21 cellular contexts compared by ENCODE assay signal in the genomic region with DNA sequence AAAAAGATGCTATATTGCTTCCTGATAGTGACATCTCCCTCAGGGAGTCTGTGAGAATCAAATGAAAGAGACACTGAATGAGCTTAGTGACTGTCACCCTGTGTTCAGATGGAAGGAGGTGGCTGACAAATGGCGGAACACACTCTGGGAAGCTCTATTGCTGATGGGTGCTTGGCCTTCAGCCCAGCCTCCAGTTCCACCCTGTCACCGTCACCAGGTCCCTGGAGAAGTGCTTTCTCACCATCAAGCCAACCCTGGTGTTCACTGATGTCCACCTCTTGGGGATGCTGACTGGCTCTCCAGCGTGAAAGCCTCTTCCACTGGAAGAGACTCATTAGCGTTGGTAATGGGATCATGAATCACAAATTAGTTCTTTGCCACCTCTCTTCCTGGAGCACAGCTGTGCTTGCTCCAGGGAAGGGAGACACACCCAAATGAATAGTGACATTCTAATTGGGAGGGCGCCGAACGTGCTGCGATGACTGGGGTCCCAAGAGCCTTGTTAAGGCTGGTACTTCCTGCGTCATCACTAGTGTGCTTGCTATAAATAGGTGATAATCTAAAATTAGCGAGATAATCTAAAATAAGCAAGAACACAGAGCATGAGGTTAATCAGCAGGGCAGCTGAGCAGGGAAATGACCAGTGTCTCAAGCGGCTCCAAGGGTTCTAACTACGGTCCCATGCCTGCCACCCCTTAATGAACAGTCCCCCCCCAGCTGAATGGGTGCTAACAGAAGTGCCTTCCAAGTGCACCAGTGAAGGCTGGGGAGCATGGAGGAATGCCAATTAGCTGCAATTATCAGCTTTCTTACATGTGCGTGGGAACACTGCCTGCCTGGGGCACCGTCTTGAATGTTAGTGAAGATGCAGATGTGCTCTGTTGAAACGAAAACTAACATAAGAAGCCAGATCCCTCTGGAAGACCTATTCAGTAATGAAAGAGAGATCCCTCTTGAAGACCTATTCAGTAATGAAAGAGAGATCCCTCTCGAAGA.
DNase-seq lines count a peak whose midpoint lies in the region; ATAC-seq and TF ChIP-seq lines count a peak whose summit lies in the region.
"Had no signal": no experiment of that assay in that cellular context is flagged by ENCODE, and none has a peak within 500 bp of the region (broad histone marks: within the 10 kb centered on the region; RNA-seq: fewer than 3 reads in every experiment).

No MANE protein-coding gene starts in this region.

- intact Hi-C loops in lower leg skin (cut with DNase I; ENCODE audit: low total_unique reads), result no loop called here

- no peak overlapping the region for H3K4me3 ChIP-seq in lower leg skin (ENCODE audit: low read depth, poor library complexity, severe bottlenecking)
- H3K4me3 ChIP-seq: body of pancreas, suprapubic skin, uterus had no signal

- ATAC-seq in GM18909 (IDR thresholded peaks at IDR 0.05; ENCODE audit: poor library complexity, unreplicated experiment) (no peak), HG03378 (IDR thresholded peaks at IDR 0.05; ENCODE audit: unreplicated experiment) (no peak)
- ATAC-seq: body of pancreas, HepG2 had no signal

- no peak for TF ChIP-seq CTCF in lower leg skin (IDR thresholded peaks at IDR 0.05)

- TF ChIP-seq POLR2A in lower leg skin (IDR thresholded peaks at IDR 0.05), result no peak

- WGBS in lower leg skin, 2 donors, result 32 to 36% methylated on average over 16 of the region's 16 CpGs

- DNase-seq in activated effector memory CD4-positive, alpha-beta T cell treated with anti-CD3 and anti-CD28 coated beads, Interleukin-2, amount 50 U/mL, for 16 hours, result peak; percentile 16
- no peak for DNase-seq in activated effector memory CD4-positive, alpha-beta T cell treated with Interleukin-2 at 50 U/mL for 16 hours
- peak; percentile 46 for DNase-seq in foreskin melanocyte
- peak; percentile 32 to 78 for DNase-seq in lower leg skin (ENCODE audit: low spot score in 2 of 2)
- no peak for DNase-seq in cerebellar cortex (ENCODE audit: low spot score)
- DNase-seq in T-helper 9 cell, result no peak
- DNase-seq: activated gamma-delta T cell treated with Interleukin-2 at 50 U/mL for 16 hours; body of pancreas; DMS53; Kasumi-1; naive B cell; NCI-H2029; NCI-H2227 treated with DMSO at 0.1 percent for 48 hours; NCI-H774; stimulated activated naive CD4-positive, alpha-beta T cell; T-helper 2 cell; uterus had no signal

Comparison
In these comparisons a context has a peak if more than half of its experiments do, and no peak if none do; other contexts are left out.
1. DNase-seq: peak in activated effector memory CD4-positive, alpha-beta T cell treated with anti-CD3 and anti-CD28 coated beads, Interleukin-2, amount 50 U/mL, for 16 hours (single experiment), foreskin melanocyte (single experiment) and lower leg skin (2 of 2); none in activated effector memory CD4-positive, alpha-beta T cell treated with Interleukin-2 at 50 U/mL for 16 hours (single experiment), cerebellar cortex (single experiment) and T-helper 9 cell (single experiment).